In genomic region chr15:95669146-95669922, GRCh38 we compare ENCODE assay signal across 8 cellular contexts.
DNase-seq lines count a peak whose midpoint lies in the region; ATAC-seq, FAIRE-seq and TF ChIP-seq lines count a peak whose summit lies in the region.

No MANE protein-coding gene starts in this region.

- H3K4me1 Mint-ChIP-seq in CD8-positive, alpha-beta memory T cell: peaks cover 9 to 13% (median 12%) of the 10 kb centered on the region in 3 donors
- H3K4me1 Mint-ChIP-seq in WTC11: peaks cover 23% of the 10 kb centered on the region

- TF ChIP-seq CTCF in WTC11 (IDR thresholded peaks at IDR 0.05) (no peak), lower lobe of right lung (IDR thresholded peaks at IDR 0.05) (no peak), colonic mucosa (IDR thresholded peaks at IDR 0.05) (no peak)

- DNase-seq in CD8-positive, alpha-beta memory T cell: no peak
- DNase-seq in WTC11 (ENCODE audit: low spot score) (peak; percentile 14), lower lobe of right lung (no peak), NCI-H1930 (lab: John Stamatoyannopoulos, UW) (no peak), GM19239 (ENCODE audit: insufficient read length, low spot score) (no peak), colonic mucosa (no peak), NCI-H526 (lab: John Stamatoyannopoulos, UW) (no peak)

- POLR2A ChIA-PET in CD8-positive, alpha-beta memory T cell (lab: Charles Lee): no interaction called here
- POLR2A ChIA-PET in WTC11 (lab: Charles Lee): no interaction called here

- FAIRE-seq in GM19239 (lab: Jason Lieb, UNC): no peak

- peaks cover 0 to 1% (median 0%) of the 10 kb centered on the region in 3 donors for H3K36me3 Mint-ChIP-seq in CD8-positive, alpha-beta memory T cell
- no peaks in the 10 kb centered on the region for H3K36me3 Mint-ChIP-seq in WTC11

- H3K9me3 ChIP-seq in CD8-positive, alpha-beta memory T cell (ENCODE audit: low read length): no peaks in the 10 kb centered on the region
- H3K9me3 ChIP-seq in lower lobe of right lung (no peaks in the 10 kb centered on the region), colonic mucosa (no peaks in the 10 kb centered on the region)

- peaks cover 3 to 4% of the 10 kb centered on the region in 2 donors for H3K27me3 Mint-ChIP-seq in CD8-positive, alpha-beta memory T cell
- no peaks in the 10 kb centered on the region for H3K27me3 Mint-ChIP-seq in WTC11 (ENCODE audit: low read depth)

- H3K27ac Mint-ChIP-seq in CD8-positive, alpha-beta memory T cell: peak overlapping the region in 6 of 8 donors; percentile 44 to 63 (median 50)
- H3K27ac Mint-ChIP-seq in WTC11: no peak overlapping the region

- peak overlapping the region; percentile 51 to 76 (median 62) for H3K4me3 Mint-ChIP-seq in CD8-positive, alpha-beta memory T cell
- H3K4me3 Mint-ChIP-seq in WTC11: no peak overlapping the region

- ATAC-seq in GM21723 (IDR thresholded peaks at IDR 0.05; ENCODE audit: unreplicated experiment) (peak; percentile 55), WTC11 (peak; percentile 58), lower lobe of right lung (no peak)

- H3K27ac ChIP-seq in CD8-positive, alpha-beta memory T cell (ENCODE audit: low read depth, low read length): no peak overlapping the region
- H3K27ac ChIP-seq in lower lobe of right lung (peak overlapping the region; percentile 66), colonic mucosa (no peak overlapping the region)

- no peaks in the 10 kb centered on the region for H3K36me3 ChIP-seq in CD8-positive, alpha-beta memory T cell (ENCODE audit: insufficient read depth, low read length)
- no peaks in the 10 kb centered on the region for H3K36me3 ChIP-seq in lower lobe of right lung
- no peaks in the 10 kb centered on the region for H3K36me3 ChIP-seq in colonic mucosa

- H3K9ac ChIP-seq in colonic mucosa (ENCODE audit: low read depth in 2 of 2, low read length in 2 of 2): peak overlapping the region in 1 of 2 donors; percentile 5

- peaks cover 0 to 3% (median 0%) of the 10 kb centered on the region in 5 donors for H3K9me3 Mint-ChIP-seq in CD8-positive, alpha-beta memory T cell
- H3K9me3 Mint-ChIP-seq in WTC11: no peaks in the 10 kb centered on the region

- CTCF ChIA-PET in CD8-positive, alpha-beta memory T cell (lab: Charles Lee): no interaction called here
- CTCF ChIA-PET in WTC11 (lab: Charles Lee): no interaction called here

- H3K4me1 ChIP-seq in CD8-positive, alpha-beta memory T cell (ENCODE audit: insufficient read depth, low read length): no peaks in the 10 kb centered on the region
- H3K4me1 ChIP-seq in lower lobe of right lung (peaks cover 6% of the 10 kb centered on the region), colonic mucosa (no peaks in the 10 kb centered on the region)

- intact Hi-C loops in lower lobe of right lung (cut with DNase I) (no loop called here), colonic mucosa (cut with DNase I) (no loop called here)

- no peak overlapping the region for H3K4me3 ChIP-seq in CD8-positive, alpha-beta memory T cell (ENCODE audit: low read length)
- H3K4me3 ChIP-seq in lower lobe of right lung (peak overlapping the region; percentile 13), colonic mucosa (no peak overlapping the region)

- peaks cover 5% of the 10 kb centered on the region for H3K27me3 ChIP-seq in CD8-positive, alpha-beta memory T cell (ENCODE audit: insufficient read depth, low read length, poor library complexity, severe bottlenecking)
- no peaks in the 10 kb centered on the region for H3K27me3 ChIP-seq in lower lobe of right lung (ENCODE audit: low read depth)
- H3K27me3 ChIP-seq in colonic mucosa: no peaks in the 10 kb centered on the region

TF ChIP-seq in WTC11, 78 proteins besides CTCF, POLR2A, EP300 and RAD21 (continues in another document):
- TF ChIP-seq NR2C2 (CRISPR knock-in tag; IDR thresholded peaks at IDR 0.05) (no peak), CDX4 (CRISPR knock-in tag; IDR thresholded peaks at IDR 0.05; ENCODE audit: borderline replicate concordance) (no peak), FOXK1 (CRISPR knock-in tag; IDR thresholded peaks at IDR 0.05) (no peak), EMX1 (CRISPR knock-in tag; IDR thresholded peaks at IDR 0.05) (no peak), SP1 (CRISPR knock-in tag; conservative IDR thresholded peaks at IDR 0.05) (no peak), ETV6 (CRISPR knock-in tag; IDR thresholded peaks at IDR 0.05) (no peak), NFATC4 (CRISPR knock-in tag; IDR thresholded peaks at IDR 0.05) (no peak), ZNF263 (CRISPR knock-in tag; IDR thresholded peaks at IDR 0.05; ENCODE audit: low read depth) (no peak), ZNF121 (CRISPR knock-in tag; IDR thresholded peaks at IDR 0.05) (no peak), ZNF232 (CRISPR knock-in tag; IDR thresholded peaks at IDR 0.05) (no peak)
- TF ChIP-seq, protein P1, sequence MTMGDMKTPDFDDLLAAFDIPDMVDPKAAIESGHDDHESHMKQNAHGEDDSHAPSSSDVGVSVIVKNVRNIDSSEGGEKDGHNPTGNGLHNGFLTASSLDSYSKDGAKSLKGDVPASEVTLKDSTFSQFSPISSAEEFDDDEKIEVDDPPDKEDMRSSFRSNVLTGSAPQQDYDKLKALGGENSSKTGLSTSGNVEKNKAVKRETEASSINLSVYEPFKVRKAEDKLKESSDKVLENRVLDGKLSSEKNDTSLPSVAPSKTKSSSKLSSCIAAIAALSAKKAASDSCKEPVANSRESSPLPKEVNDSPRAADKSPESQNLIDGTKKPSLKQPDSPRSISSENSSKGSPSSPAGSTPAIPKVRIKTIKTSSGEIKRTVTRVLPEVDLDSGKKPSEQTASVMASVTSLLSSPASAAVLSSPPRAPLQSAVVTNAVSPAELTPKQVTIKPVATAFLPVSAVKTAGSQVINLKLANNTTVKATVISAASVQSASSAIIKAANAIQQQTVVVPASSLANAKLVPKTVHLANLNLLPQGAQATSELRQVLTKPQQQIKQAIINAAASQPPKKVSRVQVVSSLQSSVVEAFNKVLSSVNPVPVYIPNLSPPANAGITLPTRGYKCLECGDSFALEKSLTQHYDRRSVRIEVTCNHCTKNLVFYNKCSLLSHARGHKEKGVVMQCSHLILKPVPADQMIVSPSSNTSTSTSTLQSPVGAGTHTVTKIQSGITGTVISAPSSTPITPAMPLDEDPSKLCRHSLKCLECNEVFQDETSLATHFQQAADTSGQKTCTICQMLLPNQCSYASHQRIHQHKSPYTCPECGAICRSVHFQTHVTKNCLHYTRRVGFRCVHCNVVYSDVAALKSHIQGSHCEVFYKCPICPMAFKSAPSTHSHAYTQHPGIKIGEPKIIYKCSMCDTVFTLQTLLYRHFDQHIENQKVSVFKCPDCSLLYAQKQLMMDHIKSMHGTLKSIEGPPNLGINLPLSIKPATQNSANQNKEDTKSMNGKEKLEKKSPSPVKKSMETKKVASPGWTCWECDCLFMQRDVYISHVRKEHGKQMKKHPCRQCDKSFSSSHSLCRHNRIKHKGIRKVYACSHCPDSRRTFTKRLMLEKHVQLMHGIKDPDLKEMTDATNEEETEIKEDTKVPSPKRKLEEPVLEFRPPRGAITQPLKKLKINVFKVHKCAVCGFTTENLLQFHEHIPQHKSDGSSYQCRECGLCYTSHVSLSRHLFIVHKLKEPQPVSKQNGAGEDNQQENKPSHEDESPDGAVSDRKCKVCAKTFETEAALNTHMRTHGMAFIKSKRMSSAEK (CRISPR knock-in tag; IDR thresholded peaks at IDR 0.05; ENCODE audit: borderline replicate concordance): no peak
- TF ChIP-seq, protein P2, sequence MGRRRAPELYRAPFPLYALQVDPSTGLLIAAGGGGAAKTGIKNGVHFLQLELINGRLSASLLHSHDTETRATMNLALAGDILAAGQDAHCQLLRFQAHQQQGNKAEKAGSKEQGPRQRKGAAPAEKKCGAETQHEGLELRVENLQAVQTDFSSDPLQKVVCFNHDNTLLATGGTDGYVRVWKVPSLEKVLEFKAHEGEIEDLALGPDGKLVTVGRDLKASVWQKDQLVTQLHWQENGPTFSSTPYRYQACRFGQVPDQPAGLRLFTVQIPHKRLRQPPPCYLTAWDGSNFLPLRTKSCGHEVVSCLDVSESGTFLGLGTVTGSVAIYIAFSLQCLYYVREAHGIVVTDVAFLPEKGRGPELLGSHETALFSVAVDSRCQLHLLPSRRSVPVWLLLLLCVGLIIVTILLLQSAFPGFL (CRISPR knock-in tag; IDR thresholded peaks at IDR 0.05; ENCODE audit: borderline replicate concordance): no peak
- TF ChIP-seq, protein P3, sequence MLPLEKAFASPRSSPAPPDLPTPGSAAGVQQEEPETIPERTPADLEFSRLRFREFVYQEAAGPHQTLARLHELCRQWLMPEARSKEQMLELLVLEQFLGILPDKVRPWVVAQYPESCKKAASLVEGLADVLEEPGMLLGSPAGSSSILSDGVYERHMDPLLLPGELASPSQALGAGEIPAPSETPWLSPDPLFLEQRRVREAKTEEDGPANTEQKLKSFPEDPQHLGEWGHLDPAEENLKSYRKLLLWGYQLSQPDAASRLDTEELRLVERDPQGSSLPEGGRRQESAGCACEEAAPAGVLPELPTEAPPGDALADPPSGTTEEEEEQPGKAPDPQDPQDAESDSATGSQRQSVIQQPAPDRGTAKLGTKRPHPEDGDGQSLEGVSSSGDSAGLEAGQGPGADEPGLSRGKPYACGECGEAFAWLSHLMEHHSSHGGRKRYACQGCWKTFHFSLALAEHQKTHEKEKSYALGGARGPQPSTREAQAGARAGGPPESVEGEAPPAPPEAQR (CRISPR knock-in tag; IDR thresholded peaks at IDR 0.05): no peak

Comparison
In these comparisons a context has a peak if more than half of its experiments do, and no peak if none do; other contexts are left out.
1. ATAC-seq: peak in GM21723 (single experiment) and WTC11 (single experiment); none in lower lobe of right lung (0 of 2).